9 cellular contexts compared by ENCODE assay signal in the genomic region with DNA sequence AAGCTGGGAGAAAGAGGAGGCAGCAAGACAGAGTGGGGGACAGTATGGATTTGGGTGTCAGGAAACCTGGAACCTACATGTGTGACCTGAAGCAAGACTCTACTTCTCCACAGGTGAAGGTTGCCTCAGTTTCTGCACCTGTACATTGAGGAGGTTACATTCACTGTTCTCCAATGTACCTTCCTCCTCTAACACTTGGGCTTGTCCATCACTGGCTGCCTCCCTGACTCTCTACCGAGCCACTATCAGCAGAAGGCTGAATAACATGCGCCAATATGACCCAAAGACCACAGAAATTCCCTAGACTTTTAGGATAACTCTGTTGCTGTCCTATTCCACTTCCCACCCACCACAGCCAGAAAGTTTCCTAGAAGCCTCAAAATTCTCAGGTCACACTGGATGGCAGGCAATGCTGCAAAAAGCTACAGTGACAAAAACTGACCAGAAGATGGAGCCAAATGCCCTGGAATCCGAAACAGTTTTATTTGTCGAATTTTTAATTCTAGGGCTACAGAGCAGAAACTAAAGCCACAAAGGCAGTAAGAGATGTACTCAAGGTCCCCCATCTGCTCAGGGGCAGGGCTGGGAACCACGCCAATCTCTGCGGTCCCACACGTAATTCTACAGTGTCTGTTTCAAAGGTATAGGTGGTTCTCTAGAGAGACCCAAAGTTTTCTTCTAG.
A peak's percentile ranks its signal among the peaks of the same experiment; 100 is the strongest.
DNase-seq lines count a peak whose midpoint lies in the region; ATAC-seq and TF ChIP-seq lines count a peak whose summit lies in the region.
"Had no signal": no experiment of that assay in that cellular context is flagged by ENCODE, and none has a peak within 500 bp of the region (broad histone marks: within the 10 kb centered on the region; RNA-seq: fewer than 3 reads in every experiment).

No MANE protein-coding gene starts in this region.

- H3K9me3 Mint-ChIP-seq in endothelial cell (ENCODE audit: unreplicated experiment) (no peaks in the 10 kb centered on the region), mesothelial cell of epicardium (no peaks in the 10 kb centered on the region)

- no peak overlapping the region for H3K9ac ChIP-seq in SK-N-MC (ENCODE audit: insufficient read length)
- H3K9ac ChIP-seq: BLaER1 had no signal

- TF ChIP-seq CTCF in endothelial cell (IDR thresholded peaks at IDR 0.05; ENCODE audit: unreplicated experiment) = peak; percentile 82
- peak; percentile 68 for TF ChIP-seq CTCF in mesothelial cell of epicardium (IDR thresholded peaks at IDR 0.05; ENCODE audit: unreplicated experiment)

- no peak overlapping the region for H3K4me3 ChIP-seq in SK-N-MC
- H3K4me3 ChIP-seq: BLaER1 had no signal

- no peak overlapping the region for H3K27ac ChIP-seq in SK-N-MC
- H3K27ac ChIP-seq: BLaER1 had no signal

- no peak for ATAC-seq in HG03571 (IDR thresholded peaks at IDR 0.05; ENCODE audit: unreplicated experiment)

- DNase-seq in NCI-H1105 treated with DMSO at 0.1 percent for 48 hours (lab: John Stamatoyannopoulos, UW) (peak; percentile 42), NCI-H1105 (lab: John Stamatoyannopoulos, UW) (no peak), GM19238 (ENCODE audit: insufficient read length, low spot score) (peak; percentile 30), HT-29 (ENCODE audit: low spot score) (peak; percentile 65), SK-N-MC (ENCODE audit: low read depth, low spot score) (peak; percentile 24), endothelial cell (ENCODE audit: low spot score) (peak; percentile 60), mesothelial cell of epicardium (ENCODE audit: low spot score in 2 of 2, unreplicated experiment in 2 of 2) (no peak)

- no peak overlapping the region for H3K27ac Mint-ChIP-seq in endothelial cell (ENCODE audit: unreplicated experiment)
- H3K27ac Mint-ChIP-seq in mesothelial cell of epicardium = no peak overlapping the region

- H3K4me1 Mint-ChIP-seq in endothelial cell (ENCODE audit: unreplicated experiment) (peaks cover 27% of the 10 kb centered on the region), mesothelial cell of epicardium (peaks cover 28% of the 10 kb centered on the region)

- H3K36me3 ChIP-seq in SK-N-MC (ENCODE audit: insufficient read depth, low read length) = no peaks in the 10 kb centered on the region
- H3K36me3 ChIP-seq: BLaER1 had no signal

- H3K36me3 Mint-ChIP-seq in endothelial cell (ENCODE audit: low read depth, unreplicated experiment) (no peaks in the 10 kb centered on the region), mesothelial cell of epicardium (no peaks in the 10 kb centered on the region)

- no peaks in the 10 kb centered on the region for H3K9me3 ChIP-seq in SK-N-MC (ENCODE audit: low read depth, low read length)
- H3K9me3 ChIP-seq: BLaER1 had no signal

- peaks cover 9% of the 10 kb centered on the region for H3K27me3 Mint-ChIP-seq in endothelial cell (ENCODE audit: unreplicated experiment)
- H3K27me3 Mint-ChIP-seq in mesothelial cell of epicardium (ENCODE audit: low read depth) = peaks cover 23% of the 10 kb centered on the region

- no peak overlapping the region for H3K4me3 Mint-ChIP-seq in endothelial cell (ENCODE audit: unreplicated experiment)
- H3K4me3 Mint-ChIP-seq in mesothelial cell of epicardium = no peak overlapping the region

Comparison
In these comparisons a context has a peak if more than half of its experiments do, and no peak if none do; other contexts are left out.
1. DNase-seq: peak in NCI-H1105 treated with DMSO at 0.1 percent for 48 hours (single experiment), GM19238 (single experiment), HT-29 (single experiment), SK-N-MC (single experiment) and endothelial cell (single experiment); none in NCI-H1105 (single experiment) and mesothelial cell of epicardium (0 of 2).